ENCODE assay signal across 9 cellular contexts in genomic region chr19:53908933-53909415, GRCh38. TPM values are rescaled to one million over a fixed set of nuclear protein-coding genes. Genes with fewer than 3 reads are reported as not detected.
DNase-seq lines count a peak whose midpoint lies in the region; ATAC-seq, FAIRE-seq and TF ChIP-seq lines count a peak whose summit lies in the region.
"Had no signal": no experiment of that assay in that cellular context is flagged by ENCODE, and none has a peak within 500 bp of the region (broad histone marks: within the 10 kb centered on the region; RNA-seq: fewer than 3 reads in every experiment).

Gene CACNG7 (plus strand): TSS chr19:53909278. CDS start chr19:53912832, 3,554 bp downstream.

- TF ChIP-seq POLR2A in GM18505 (IDR thresholded peaks at IDR 0.05; ENCODE audit: borderline replicate concordance, extremely low read depth, insufficient read depth, insufficient read length), result no peak

- ATAC-seq in Right ventricle myocardium inferior, result no peak
- no peak for ATAC-seq in GM21423 (IDR thresholded peaks at IDR 0.05; ENCODE audit: unreplicated experiment)
- ATAC-seq in GM18505 (IDR thresholded peaks at IDR 0.05; ENCODE audit: unreplicated experiment), result no peak

- DNase-seq in left ventricle myocardium inferior (no peak), Right ventricle myocardium inferior (ENCODE audit: missing footprints) (no peak), cardiac fibroblast (ENCODE audit: low read depth in 2 of 2) (peak in 1 of 2 donors; percentile 48), medulla oblongata (ENCODE audit: extremely low spot score) (peak; percentile 63), urothelium cell line (ENCODE audit: low spot score) (peak; percentile 72), DMS 273 treated with DMSO at 0.1 percent for 48 hours (lab: John Stamatoyannopoulos, UW) (no peak)
- DNase-seq: right lobe of liver had no signal

- H3K4me3 ChIP-seq in left ventricle myocardium inferior (peak within 1 kb of the TSS; percentile 34), cardiac fibroblast (replicated peaks in 1 of 2; ENCODE audit: low read depth in 2 of 2, low read length in 2 of 2) (peak within 1 kb of the TSS; percentile 59 to 77)
- H3K4me3 ChIP-seq: right lobe of liver had no signal

- TF ChIP-seq CTCF in left ventricle myocardium inferior (IDR thresholded peaks at IDR 0.05; ENCODE audit: borderline replicate concordance) (no peak), cardiac fibroblast (IDR thresholded peaks at IDR 0.05; ENCODE audit: low read depth, low read length) (no peak)

- H3K27me3 ChIP-seq in left ventricle myocardium inferior (ENCODE audit: low read depth), result peaks cover 96% of the 10 kb centered on the region

- peaks cover 17% of the 10 kb centered on the region for H3K4me1 ChIP-seq in left ventricle myocardium inferior
- H3K4me1 ChIP-seq: right lobe of liver had no signal

- no peaks in the 10 kb centered on the region for H3K9me3 ChIP-seq in left ventricle myocardium inferior (replicated peaks)
- H3K9me3 ChIP-seq: right lobe of liver had no signal

- FAIRE-seq in urothelium cell line (lab: Jason Lieb, UNC), result no peak

- no peaks in the 10 kb centered on the region for H3K36me3 ChIP-seq in left ventricle myocardium inferior
- H3K36me3 ChIP-seq: right lobe of liver had no signal

- intact Hi-C loops in left ventricle myocardium inferior (cut with micrococcal nuclease) (loop anchor here (10.0 kb wide), 1 partner anchor 116 kb away; no protein-coding TSS in a partner anchor), Right ventricle myocardium inferior (cut with DNase I) (loop anchor here (5.0 kb wide), 1 partner anchor 113 kb away; no protein-coding TSS in a partner anchor)

- no peak within 1 kb of the TSS for H3K27ac ChIP-seq in left ventricle myocardium inferior (replicated peaks)
- H3K27ac ChIP-seq: right lobe of liver had no signal

RNA-seq across cellular contexts. Expression of gene CACNG7, which starts in this region (rescaled TPM):
- not detected for total RNA-seq in left ventricle myocardium inferior
- total RNA-seq in Right ventricle myocardium inferior, result not detected
- total RNA-seq: right lobe of liver had no signal

Comparison
In these comparisons a context has a peak if more than half of its experiments do, and no peak if none do; other contexts are left out.
1. DNase-seq: peak in medulla oblongata (single experiment) and urothelium cell line (single experiment); none in left ventricle myocardium inferior (single experiment), Right ventricle myocardium inferior (single experiment) and DMS 273 treated with DMSO at 0.1 percent for 48 hours (single experiment).